In the genomic region with DNA sequence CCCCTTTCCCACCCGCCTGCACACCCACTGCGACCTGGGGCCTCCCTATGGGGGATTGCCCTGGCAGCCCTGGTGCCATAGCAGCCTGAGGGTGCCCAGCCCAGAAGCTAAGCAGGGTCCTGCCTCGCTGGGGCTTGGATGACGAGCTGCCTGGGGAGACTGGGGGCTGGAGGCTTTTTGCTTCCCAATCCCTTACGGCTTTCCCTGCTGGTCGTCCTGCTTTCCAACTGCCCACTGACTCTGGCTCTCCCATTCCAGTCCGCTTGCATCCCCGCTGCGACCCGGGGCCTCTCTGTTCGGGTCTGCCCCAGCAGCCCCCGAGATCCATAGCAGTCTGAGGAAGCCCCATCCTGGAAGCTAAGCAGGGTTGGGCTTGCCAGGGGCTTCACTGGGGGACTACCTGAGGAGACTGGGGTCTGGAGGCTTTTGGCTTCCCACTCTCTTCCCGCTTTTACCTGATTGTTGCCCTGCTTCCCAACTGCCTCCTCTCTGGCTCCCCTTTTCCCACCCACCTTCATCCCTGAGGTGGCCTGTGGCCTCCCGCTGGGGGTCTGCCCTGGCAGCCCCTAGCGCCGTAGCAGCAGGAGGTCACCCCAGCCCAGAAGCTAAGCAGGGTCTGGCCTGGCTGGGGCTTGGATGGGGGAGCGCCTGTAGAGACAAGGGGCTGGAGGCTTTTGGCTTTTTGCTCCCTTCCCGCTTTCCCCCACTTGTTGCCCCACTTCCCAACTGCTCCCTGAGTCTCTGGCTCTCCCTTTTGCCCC, we compare ENCODE assay signal across 16 cellular contexts.
DNase-seq lines count a peak whose midpoint lies in the region; ATAC-seq and TF ChIP-seq lines count a peak whose summit lies in the region.
"Had no signal": no experiment of that assay in that cellular context is flagged by ENCODE, and none has a peak within 500 bp of the region (broad histone marks: within the 10 kb centered on the region; RNA-seq: fewer than 3 reads in every experiment).

No MANE protein-coding gene starts in this region.

- H3K4me3 Mint-ChIP-seq in T-helper 2 cell treated with Interferon-gamma antibody and Interleukin-4, amounts not matched to agents 5 μg/mL and 100 μg/mL, for 36 hours: no peak overlapping the region
- H3K4me3 Mint-ChIP-seq: CD4-positive, CD25-positive, alpha-beta regulatory T cell had no signal

- no peak for ATAC-seq in Right ventricle myocardium superior (ENCODE audit: poor library complexity)
- ATAC-seq in lung (ENCODE audit: insufficient read depth, low FRiP score): no peak
- ATAC-seq in HG03571 (IDR thresholded peaks at IDR 0.05; ENCODE audit: unreplicated experiment): no peak
- ATAC-seq: HepG2 had no signal

- H3K9me3 ChIP-seq in lung (ENCODE audit: control insufficient read depth in 2 of 2, insufficient read depth in 1 of 2, low read length in 1 of 2) (peaks cover 0 to 51% of the 10 kb centered on the region in 2 donors), vagina (no peaks in the 10 kb centered on the region)
- H3K9me3 ChIP-seq: HAP-1 had no signal

- H3K27ac ChIP-seq in coronary artery (no peak overlapping the region), lung (ENCODE audit: low read depth in 1 of 2, low read length in 1 of 2) (no peak overlapping the region), vagina (no peak overlapping the region)
- H3K27ac ChIP-seq: BLaER1 treated with 17β-estradiol and CSF1 and Interleukin-3, amounts not matched to agents 10 nM and 100 nM had no signal

- TF ChIP-seq CTCF in coronary artery (IDR thresholded peaks at IDR 0.05) (no peak), lung (IDR thresholded peaks at IDR 0.05; ENCODE audit: control extremely low read depth, extremely low read depth) (no peak), vagina (IDR thresholded peaks at IDR 0.05) (no peak)

- H3K36me3 Mint-ChIP-seq in T-helper 2 cell treated with Interferon-gamma antibody and Interleukin-4, amounts not matched to agents 5 μg/mL and 100 μg/mL, for 36 hours (ENCODE audit: low read depth): no peaks in the 10 kb centered on the region
- H3K36me3 Mint-ChIP-seq: CD4-positive, CD25-positive, alpha-beta regulatory T cell had no signal

- DNase-seq in cardiac septum (ENCODE audit: low spot score): peak; percentile 71
- no peak for DNase-seq in Right ventricle myocardium superior
- peak; percentile 52 for DNase-seq in coronary artery (ENCODE audit: low spot score)
- DNase-seq in lung (ENCODE audit: low spot score): peak; percentile 22
- peak; percentile 22 to 91 for DNase-seq in vagina (ENCODE audit: extremely low spot score in 2 of 2)
- DNase-seq in T-helper 2 cell treated with Interferon-gamma antibody and Interleukin-4, amounts not matched to agents 5 μg/mL and 100 μg/mL, for 36 hours (ENCODE audit: low spot score): no peak
- no peak for DNase-seq in 8988T
- DNase-seq: ACHN; Calu3; CD4-positive, CD25-positive, alpha-beta regulatory T cell; DMS79; GOT3 had no signal

- WGBS in lung, 2 donors: 83 to 85% methylated on average over 18 of the region's 18 CpGs

- H3K27ac Mint-ChIP-seq in T-helper 2 cell treated with Interferon-gamma antibody and Interleukin-4, amounts not matched to agents 5 μg/mL and 100 μg/mL, for 36 hours: no peak overlapping the region
- H3K27ac Mint-ChIP-seq: CD4-positive, CD25-positive, alpha-beta regulatory T cell had no signal

- peaks cover 9% of the 10 kb centered on the region for H3K9me3 Mint-ChIP-seq in T-helper 2 cell treated with Interferon-gamma antibody and Interleukin-4, amounts not matched to agents 5 μg/mL and 100 μg/mL, for 36 hours

- H3K4me3 ChIP-seq in coronary artery (no peak overlapping the region), lung (no peak overlapping the region), vagina (no peak overlapping the region)
- H3K4me3 ChIP-seq: BLaER1 treated with 17β-estradiol and CSF1 and Interleukin-3, amounts not matched to agents 10 nM and 100 nM; HAP-1 had no signal

- no peaks in the 10 kb centered on the region for H3K27me3 Mint-ChIP-seq in T-helper 2 cell treated with Interferon-gamma antibody and Interleukin-4, amounts not matched to agents 5 μg/mL and 100 μg/mL, for 36 hours (ENCODE audit: low read depth)
- H3K27me3 Mint-ChIP-seq: CD4-positive, CD25-positive, alpha-beta regulatory T cell had no signal

- no peaks in the 10 kb centered on the region for H3K36me3 ChIP-seq in lung (ENCODE audit: control insufficient read depth in 2 of 2, insufficient read depth in 2 of 2, low read length in 2 of 2)
- H3K36me3 ChIP-seq in vagina: no peaks in the 10 kb centered on the region
- H3K36me3 ChIP-seq: BLaER1 treated with 17β-estradiol and CSF1 and Interleukin-3, amounts not matched to agents 10 nM and 100 nM; HAP-1 had no signal

- no peaks in the 10 kb centered on the region for H3K4me1 Mint-ChIP-seq in T-helper 2 cell treated with Interferon-gamma antibody and Interleukin-4, amounts not matched to agents 5 μg/mL and 100 μg/mL, for 36 hours (ENCODE audit: low read depth)
- H3K4me1 Mint-ChIP-seq: CD4-positive, CD25-positive, alpha-beta regulatory T cell had no signal

- no peak for TF ChIP-seq POLR2A in vagina (IDR thresholded peaks at IDR 0.05)

- intact Hi-C loops in cardiac septum (cut with DNase I) (no loop called here), Right ventricle myocardium superior (cut with DNase I) (no loop called here), vagina (cut with DNase I) (no loop called here)

- H3K4me1 ChIP-seq in lung (ENCODE audit: control insufficient read depth in 2 of 2, insufficient read depth in 2 of 2, low read length in 2 of 2) (no peaks in the 10 kb centered on the region), vagina (no peaks in the 10 kb centered on the region)
- H3K4me1 ChIP-seq: BLaER1 treated with 17β-estradiol and CSF1 and Interleukin-3, amounts not matched to agents 10 nM and 100 nM; HAP-1 had no signal

- no peaks in the 10 kb centered on the region for H3K27me3 ChIP-seq in lung (ENCODE audit: control insufficient read depth, insufficient read depth)
- no peaks in the 10 kb centered on the region for H3K27me3 ChIP-seq in vagina
- H3K27me3 ChIP-seq: BLaER1 treated with 17β-estradiol and CSF1 and Interleukin-3, amounts not matched to agents 10 nM and 100 nM had no signal

Comparison
In these comparisons a context has a peak if more than half of its experiments do, and no peak if none do; other contexts are left out.
1. DNase-seq: peak in cardiac septum (single experiment), coronary artery (single experiment), lung (single experiment) and vagina (2 of 2); none in Right ventricle myocardium superior (single experiment), T-helper 2 cell treated with Interferon-gamma antibody and Interleukin-4, amounts not matched to agents 5 μg/mL and 100 μg/mL, for 36 hours (single experiment) and 8988T (single experiment).